ENCODE assay signal across 1 cellular context in the genomic region with DNA sequence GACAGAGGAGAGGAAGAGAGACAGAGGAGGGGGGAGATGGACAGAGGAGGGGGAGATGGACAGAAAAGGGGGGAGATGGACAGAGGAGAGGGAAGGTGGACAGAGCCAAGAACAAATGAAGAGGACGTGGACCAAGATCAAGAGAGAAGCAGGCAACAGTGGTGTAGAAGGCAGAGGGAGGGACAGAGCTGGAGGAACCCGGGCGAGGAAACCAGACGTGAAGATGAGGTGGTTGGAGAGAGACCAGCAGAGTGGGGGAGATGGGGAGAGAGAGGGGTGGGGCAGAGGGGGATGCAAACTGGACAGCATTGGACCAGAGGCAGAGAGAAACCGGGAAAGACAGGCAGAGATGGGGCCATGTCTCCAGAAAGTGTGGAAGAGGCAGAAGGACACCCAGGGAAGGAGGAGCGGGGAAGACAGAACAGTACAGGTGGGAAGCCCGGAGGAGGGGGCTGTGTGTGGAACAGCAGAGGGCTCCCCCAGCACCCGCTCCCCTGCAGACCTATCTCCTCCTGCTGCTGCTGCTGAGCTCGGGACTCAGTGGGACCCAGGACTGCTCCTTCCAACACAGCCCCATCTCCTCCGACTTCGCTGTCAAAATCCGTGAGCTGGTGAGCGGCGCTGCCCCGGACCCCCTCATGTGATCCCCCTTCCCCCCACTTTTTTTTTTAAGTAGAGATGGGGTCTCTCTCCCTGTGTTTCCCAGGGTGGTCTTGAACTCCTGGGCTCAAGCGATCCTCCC.
TF ChIP-seq lines count a peak whose summit lies in the region.

No MANE protein-coding gene starts in this region.

TF ChIP-seq in GM23338, 12 proteins besides CTCF, POLR2A, EP300 and RAD21:
- TF ChIP-seq, protein P1, sequence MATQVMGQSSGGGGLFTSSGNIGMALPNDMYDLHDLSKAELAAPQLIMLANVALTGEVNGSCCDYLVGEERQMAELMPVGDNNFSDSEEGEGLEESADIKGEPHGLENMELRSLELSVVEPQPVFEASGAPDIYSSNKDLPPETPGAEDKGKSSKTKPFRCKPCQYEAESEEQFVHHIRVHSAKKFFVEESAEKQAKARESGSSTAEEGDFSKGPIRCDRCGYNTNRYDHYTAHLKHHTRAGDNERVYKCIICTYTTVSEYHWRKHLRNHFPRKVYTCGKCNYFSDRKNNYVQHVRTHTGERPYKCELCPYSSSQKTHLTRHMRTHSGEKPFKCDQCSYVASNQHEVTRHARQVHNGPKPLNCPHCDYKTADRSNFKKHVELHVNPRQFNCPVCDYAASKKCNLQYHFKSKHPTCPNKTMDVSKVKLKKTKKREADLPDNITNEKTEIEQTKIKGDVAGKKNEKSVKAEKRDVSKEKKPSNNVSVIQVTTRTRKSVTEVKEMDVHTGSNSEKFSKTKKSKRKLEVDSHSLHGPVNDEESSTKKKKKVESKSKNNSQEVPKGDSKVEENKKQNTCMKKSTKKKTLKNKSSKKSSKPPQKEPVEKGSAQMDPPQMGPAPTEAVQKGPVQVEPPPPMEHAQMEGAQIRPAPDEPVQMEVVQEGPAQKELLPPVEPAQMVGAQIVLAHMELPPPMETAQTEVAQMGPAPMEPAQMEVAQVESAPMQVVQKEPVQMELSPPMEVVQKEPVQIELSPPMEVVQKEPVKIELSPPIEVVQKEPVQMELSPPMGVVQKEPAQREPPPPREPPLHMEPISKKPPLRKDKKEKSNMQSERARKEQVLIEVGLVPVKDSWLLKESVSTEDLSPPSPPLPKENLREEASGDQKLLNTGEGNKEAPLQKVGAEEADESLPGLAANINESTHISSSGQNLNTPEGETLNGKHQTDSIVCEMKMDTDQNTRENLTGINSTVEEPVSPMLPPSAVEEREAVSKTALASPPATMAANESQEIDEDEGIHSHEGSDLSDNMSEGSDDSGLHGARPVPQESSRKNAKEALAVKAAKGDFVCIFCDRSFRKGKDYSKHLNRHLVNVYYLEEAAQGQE (IDR thresholded peaks at IDR 0.05; ENCODE audit: unreplicated experiment) = no peak
- no peak for TF ChIP-seq POLR2AphosphoS5 (IDR thresholded peaks at IDR 0.05; ENCODE audit: low read depth)
- TF ChIP-seq ETS1 (IDR thresholded peaks at IDR 0.05) = no peak
- TF ChIP-seq EZH2phosphoT487 (IDR thresholded peaks at IDR 0.05; ENCODE audit: unreplicated experiment) = no peak
- no peak for TF ChIP-seq JUNB (IDR thresholded peaks at IDR 0.05; ENCODE audit: unreplicated experiment)
- no peak for TF ChIP-seq ZNF114 (CRISPR knock-in tag; IDR thresholded peaks at IDR 0.05)
- TF ChIP-seq CREB1 (CRISPR knock-in tag; IDR thresholded peaks at IDR 0.05; ENCODE audit: low read depth) = no peak
- no peak for TF ChIP-seq NANOG (IDR thresholded peaks at IDR 0.05; ENCODE audit: borderline replicate concordance)
- no peak for TF ChIP-seq STAT1 (IDR thresholded peaks at IDR 0.05; ENCODE audit: unreplicated experiment)
- TF ChIP-seq EZH2 (IDR thresholded peaks at IDR 0.05; ENCODE audit: low read depth, unreplicated experiment) = no peak
- TF ChIP-seq ZNF331 (CRISPR knock-in tag; IDR thresholded peaks at IDR 0.05; ENCODE audit: low read depth) = no peak
- TF ChIP-seq, protein P2, sequence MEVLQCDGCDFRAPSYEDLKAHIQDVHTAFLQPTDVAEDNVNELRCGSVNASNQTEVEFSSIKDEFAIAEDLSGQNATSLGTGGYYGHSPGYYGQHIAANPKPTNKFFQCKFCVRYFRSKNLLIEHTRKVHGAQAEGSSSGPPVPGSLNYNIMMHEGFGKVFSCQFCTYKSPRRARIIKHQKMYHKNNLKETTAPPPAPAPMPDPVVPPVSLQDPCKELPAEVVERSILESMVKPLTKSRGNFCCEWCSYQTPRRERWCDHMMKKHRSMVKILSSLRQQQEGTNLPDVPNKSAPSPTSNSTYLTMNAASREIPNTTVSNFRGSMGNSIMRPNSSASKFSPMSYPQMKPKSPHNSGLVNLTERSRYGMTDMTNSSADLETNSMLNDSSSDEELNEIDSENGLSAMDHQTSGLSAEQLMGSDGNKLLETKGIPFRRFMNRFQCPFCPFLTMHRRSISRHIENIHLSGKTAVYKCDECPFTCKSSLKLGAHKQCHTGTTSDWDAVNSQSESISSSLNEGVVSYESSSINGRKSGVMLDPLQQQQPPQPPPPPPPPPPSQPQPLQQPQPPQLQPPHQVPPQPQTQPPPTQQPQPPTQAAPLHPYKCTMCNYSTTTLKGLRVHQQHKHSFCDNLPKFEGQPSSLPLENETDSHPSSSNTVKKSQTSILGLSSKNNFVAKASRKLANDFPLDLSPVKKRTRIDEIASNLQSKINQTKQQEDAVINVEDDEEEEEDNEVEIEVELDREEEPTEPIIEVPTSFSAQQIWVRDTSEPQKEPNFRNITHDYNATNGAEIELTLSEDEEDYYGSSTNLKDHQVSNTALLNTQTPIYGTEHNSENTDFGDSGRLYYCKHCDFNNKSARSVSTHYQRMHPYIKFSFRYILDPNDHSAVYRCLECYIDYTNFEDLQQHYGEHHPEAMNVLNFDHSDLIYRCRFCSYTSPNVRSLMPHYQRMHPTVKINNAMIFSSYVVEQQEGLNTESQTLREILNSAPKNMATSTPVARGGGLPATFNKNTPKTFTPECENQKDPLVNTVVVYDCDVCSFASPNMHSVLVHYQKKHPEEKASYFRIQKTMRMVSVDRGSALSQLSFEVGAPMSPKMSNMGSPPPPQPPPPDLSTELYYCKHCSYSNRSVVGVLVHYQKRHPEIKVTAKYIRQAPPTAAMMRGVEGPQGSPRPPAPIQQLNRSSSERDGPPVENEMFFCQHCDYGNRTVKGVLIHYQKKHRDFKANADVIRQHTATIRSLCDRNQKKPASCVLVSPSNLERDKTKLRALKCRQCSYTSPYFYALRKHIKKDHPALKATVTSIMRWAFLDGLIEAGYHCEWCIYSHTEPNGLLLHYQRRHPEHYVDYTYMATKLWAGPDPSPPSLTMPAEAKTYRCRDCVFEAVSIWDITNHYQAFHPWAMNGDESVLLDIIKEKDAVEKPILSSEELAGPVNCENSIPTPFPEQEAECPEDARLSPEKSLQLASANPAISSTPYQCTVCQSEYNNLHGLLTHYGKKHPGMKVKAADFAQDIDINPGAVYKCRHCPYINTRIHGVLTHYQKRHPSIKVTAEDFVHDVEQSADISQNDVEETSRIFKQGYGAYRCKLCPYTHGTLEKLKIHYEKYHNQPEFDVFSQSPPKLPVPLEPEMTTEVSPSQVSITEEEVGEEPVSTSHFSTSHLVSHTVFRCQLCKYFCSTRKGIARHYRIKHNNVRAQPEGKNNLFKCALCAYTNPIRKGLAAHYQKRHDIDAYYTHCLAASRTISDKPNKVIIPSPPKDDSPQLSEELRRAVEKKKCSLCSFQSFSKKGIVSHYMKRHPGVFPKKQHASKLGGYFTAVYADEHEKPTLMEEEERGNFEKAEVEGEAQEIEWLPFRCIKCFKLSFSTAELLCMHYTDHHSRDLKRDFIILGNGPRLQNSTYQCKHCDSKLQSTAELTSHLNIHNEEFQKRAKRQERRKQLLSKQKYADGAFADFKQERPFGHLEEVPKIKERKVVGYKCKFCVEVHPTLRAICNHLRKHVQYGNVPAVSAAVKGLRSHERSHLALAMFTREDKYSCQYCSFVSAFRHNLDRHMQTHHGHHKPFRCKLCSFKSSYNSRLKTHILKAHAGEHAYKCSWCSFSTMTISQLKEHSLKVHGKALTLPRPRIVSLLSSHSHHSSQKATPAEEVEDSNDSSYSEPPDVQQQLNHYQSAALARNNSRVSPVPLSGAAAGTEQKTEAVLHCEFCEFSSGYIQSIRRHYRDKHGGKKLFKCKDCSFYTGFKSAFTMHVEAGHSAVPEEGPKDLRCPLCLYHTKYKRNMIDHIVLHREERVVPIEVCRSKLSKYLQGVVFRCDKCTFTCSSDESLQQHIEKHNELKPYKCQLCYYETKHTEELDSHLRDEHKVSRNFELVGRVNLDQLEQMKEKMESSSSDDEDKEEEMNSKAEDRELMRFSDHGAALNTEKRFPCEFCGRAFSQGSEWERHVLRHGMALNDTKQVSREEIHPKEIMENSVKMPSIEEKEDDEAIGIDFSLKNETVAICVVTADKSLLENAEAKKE (CRISPR knock-in tag; IDR thresholded peaks at IDR 0.05) = no peak
